In genomic region chr4:174156239-174156826, GRCh38 we compare ENCODE assay signal across 7 cellular contexts.
A peak's percentile ranks its signal among the peaks of the same experiment; 100 is the strongest.
DNase-seq lines count a peak whose midpoint lies in the region; ATAC-seq, FAIRE-seq and TF ChIP-seq lines count a peak whose summit lies in the region.

No MANE protein-coding gene starts in this region.

- no TSS peak for BruUV-seq in PC-9 (replicated peaks; lab: Mats Ljungman, UMichigan)

- H2AFZ ChIP-seq in PC-9, result no peak overlapping the region

- H3K9me3 ChIP-seq in PC-9 (ENCODE audit: insufficient read depth, low read depth), result no peaks in the 10 kb centered on the region; the same call in 1 of the 2 replicates

- H4K20me1 ChIP-seq in PC-9 (ENCODE audit: insufficient read depth), result no peaks in the 10 kb centered on the region

- peak; percentile 54 for TF ChIP-seq CTCF in GM10266 (IDR thresholded peaks at IDR 0.05; ENCODE audit: control insufficient read depth, insufficient read depth, low read depth, missing control alignments)
- peak; percentile 66 for TF ChIP-seq CTCF in PC-9 (conservative IDR thresholded peaks at IDR 0.05)

- H3K27ac ChIP-seq in PC-9, result no peak overlapping the region

- no peaks in the 10 kb centered on the region for H3F3A ChIP-seq in PC-9 (ENCODE audit: insufficient read depth, low read depth)

- H3K79me2 ChIP-seq in PC-9 (ENCODE audit: low read depth), result no peaks in the 10 kb centered on the region

- no peaks in the 10 kb centered on the region for H3K36me3 ChIP-seq in PC-9 (ENCODE audit: low read depth)

- no peak for FAIRE-seq in HTR-8/SVneo (lab: Jason Lieb, UNC)

- intact Hi-C loops in PC-9 (cut with micrococcal nuclease; ENCODE audit: unreplicated experiment), result loop anchor here (10.0 kb wide), 2 partner anchors 652 to 732 kb away; no protein-coding TSS in a partner anchor

- CTCF ChIA-PET in PC-9 (lab: Charles Lee), result no interaction called here

- POLR2A ChIA-PET in PC-9 (lab: Charles Lee; ENCODE audit: unreplicated experiment), result no interaction called here

- no peaks in the 10 kb centered on the region for H3K4me1 ChIP-seq in PC-9 (replicated peaks; ENCODE audit: insufficient read depth)

- DNase-seq in GM10266 (ENCODE audit: extremely low spot score) (peak; percentile 13), HTR-8/SVneo (ENCODE audit: insufficient read length, low spot score) (peak; percentile 10), PC-9 (no peak), erythroblast (lab: John Stamatoyannopoulos, UW) (peak; percentile 75 to 79), non-pigmented ciliary epithelial cell (ENCODE audit: low read depth) (peak; percentile 15), NCI-H187 (lab: John Stamatoyannopoulos, UW) (no peak)

- no peak overlapping the region for H3K4me2 ChIP-seq in PC-9

- H3K27me3 ChIP-seq in PC-9 (ENCODE audit: insufficient read depth, low read depth), result no peaks in the 10 kb centered on the region

- no peak for TF ChIP-seq POLR2A in erythroblast (IDR thresholded peaks at IDR 0.05; ENCODE audit: low read length)

- peak; percentile 76 for ATAC-seq in GM21737 (IDR thresholded peaks at IDR 0.05; ENCODE audit: unreplicated experiment)

- H3K9me2 ChIP-seq in PC-9 (ENCODE audit: insufficient read depth), result no peaks in the 10 kb centered on the region

- H3K4me3 ChIP-seq in PC-9, result no peak overlapping the region

Comparison
In these comparisons a context has a peak if more than half of its experiments do, and no peak if none do; other contexts are left out.
1. DNase-seq: peak in GM10266 (single experiment), HTR-8/SVneo (single experiment), erythroblast (2 of 2) and non-pigmented ciliary epithelial cell (single experiment); none in PC-9 (0 of 2) and NCI-H187 (0 of 2).